17 cellular contexts compared by ENCODE assay signal in the genomic region with DNA sequence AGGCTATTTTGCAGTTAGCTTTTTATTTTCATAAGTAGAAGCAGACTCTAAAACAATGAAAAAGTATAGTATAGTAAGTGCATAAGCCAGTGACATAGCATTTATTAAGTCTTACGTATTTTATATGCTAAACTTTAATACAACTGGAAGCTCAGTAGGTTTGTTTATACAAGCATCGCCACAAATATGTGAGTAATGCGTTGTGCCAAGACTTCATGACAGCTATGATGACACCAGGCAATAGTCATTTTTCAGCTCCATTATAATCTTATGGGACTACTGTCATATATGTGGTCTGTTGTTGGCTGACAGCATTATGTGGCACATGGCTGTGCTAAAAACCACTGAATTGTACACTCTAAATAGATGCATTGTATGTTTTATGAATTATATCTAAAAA. TPM values are rescaled to one million over a fixed set of nuclear protein-coding genes. Genes with fewer than 3 reads are reported as not detected.
DNase-seq lines count a peak whose midpoint lies in the region; ATAC-seq and TF ChIP-seq lines count a peak whose summit lies in the region.
"Had no signal": no experiment of that assay in that cellular context is flagged by ENCODE, and none has a peak within 500 bp of the region (broad histone marks: within the 10 kb centered on the region; RNA-seq: fewer than 3 reads in every experiment).

No MANE protein-coding gene starts in this region.

- no peak overlapping the region for H2BK15ac ChIP-seq in IMR-90 (ENCODE audit: low read depth, low read length)

- WGBS in IMR-90 (ENCODE audit: extremely low coverage in 2 of 2, insufficient read length in 1 of 2), 2 experiments = 10% methylated on average over 2 of the region's 3 CpGs; no CpG with 5 or more reads in 1 of the 2 experiments

- peak overlapping the region; percentile 54; the same call in 1 of the 2 replicates for H3K14ac ChIP-seq in IMR-90 (replicated peaks; ENCODE audit: low read depth, low read length)

- CTCF ChIA-PET in BJ (lab: Yijun Ruan, JAX) (no interaction called here), IMR-90 (lab: Yijun Ruan, JAX) (interaction anchor here (1.3 to 1.7 kb wide), 2 partner anchors 12 to 503 kb away, joined by 4 to 9 read pairs; no protein-coding TSS in a partner anchor)

- ATAC-seq in IMR-90 (ENCODE audit: low read depth) (peak; percentile 70), HG02840 (IDR thresholded peaks at IDR 0.05; ENCODE audit: low FRiP score, unreplicated experiment) (no peak), HG03520 (IDR thresholded peaks at IDR 0.05; ENCODE audit: unreplicated experiment) (no peak)
- ATAC-seq: left lung had no signal

- no peak for TF ChIP-seq POLR2A in IMR-90 (IDR thresholded peaks at IDR 0.05; ENCODE audit: low read depth, low read length)

- no peak overlapping the region for H3K4me2 ChIP-seq in IMR-90 (ENCODE audit: low read depth, low read length)

- H4K20me1 ChIP-seq in IMR-90 (ENCODE audit: insufficient read depth, low read length) = no peaks in the 10 kb centered on the region

- H3K27me3 ChIP-seq in BJ (ENCODE audit: control insufficient read depth, insufficient read depth, low read length) (0 out of 2 replicates have a peak, but pooled peaks cover 1% of the 10 kb centered on the region), IMR-90 (ENCODE audit: control insufficient read depth, insufficient read depth, low read length) (peaks cover 1% of the 10 kb centered on the region)
- H3K27me3 ChIP-seq: esophagus squamous epithelium, left lung, vagina had no signal

- peaks cover 2% of the 10 kb centered on the region; the same call in 1 of the 2 replicates for H3K9me3 ChIP-seq in IMR-90 (ENCODE audit: control insufficient read depth, insufficient read depth, low read length)

- intact Hi-C loops in IMR-90 (cut with micrococcal nuclease) = no loop called here

- H2BK5ac ChIP-seq in IMR-90 (ENCODE audit: low read depth, low read length, poor library complexity, severe bottlenecking) = no peak overlapping the region

- dilution Hi-C loops in IMR-90 (cut with HindIII; ENCODE audit: low sequenced_read_pairs, unreplicated experiment) = no loop called here

- no peak overlapping the region for H3K18ac ChIP-seq in IMR-90 (ENCODE audit: low read depth, low read length)

- no peak overlapping the region for H2AFZ ChIP-seq in IMR-90 (replicated peaks; ENCODE audit: low read length, poor library complexity)

- no peak overlapping the region for H2BK20ac ChIP-seq in IMR-90 (ENCODE audit: low read depth, low read length)

- no TSS peak for BruUV-seq in IMR-90 (replicated peaks; lab: Mats Ljungman, UMichigan)

- in situ Hi-C loops in IMR-90 (cut with MboI; ENCODE audit: low sequenced_read_pairs) (loop anchor here (25.0 kb wide), 1 partner anchor 1355 kb away; no protein-coding TSS in a partner anchor), astrocyte of the spinal cord (cut with HindIII; ENCODE audit: low sequenced_read_pairs) (no loop called here)

- H3K4me3 ChIP-seq in BJ (ENCODE audit: low read depth, low read length) = no peak overlapping the region
- H3K4me3 ChIP-seq in IMR-90 (ENCODE audit: insufficient read depth, low read depth, low read length) = no peak overlapping the region
- no peak overlapping the region for H3K4me3 ChIP-seq in astrocyte of the spinal cord (ENCODE audit: low read depth, low read length)
- H3K4me3 ChIP-seq: esophagus squamous epithelium, left lung, vagina had no signal

- no peak overlapping the region for H3K4ac ChIP-seq in IMR-90 (ENCODE audit: low read depth, low read length)

- no peak overlapping the region for H4K8ac ChIP-seq in IMR-90 (ENCODE audit: low read depth in 2 of 2, low read length in 2 of 2)

- POLR2A ChIA-PET in BJ (lab: Charles Lee) = no interaction called here
- POLR2A ChIA-PET in IMR-90 (lab: Charles Lee; ENCODE audit: unreplicated experiment) = no interaction called here

- H3K9ac ChIP-seq in IMR-90 (ENCODE audit: low read depth, low read length) = no peak overlapping the region

- no peak overlapping the region for H2BK120ac ChIP-seq in IMR-90 (ENCODE audit: low read depth, low read length)

- H3K79me1 ChIP-seq in IMR-90 (ENCODE audit: low read depth in 1 of 2, low read length in 2 of 2) = no peaks in the 10 kb centered on the region

- H3K27ac ChIP-seq in IMR-90 (ENCODE audit: insufficient read depth, low read length) = no peak overlapping the region
- H3K27ac ChIP-seq: esophagus squamous epithelium, left lung, vagina had no signal

- H2AK5ac ChIP-seq in IMR-90 (ENCODE audit: low read depth, low read length) = no peak overlapping the region

- no peak overlapping the region for H2AK9ac ChIP-seq in IMR-90 (replicated peaks; ENCODE audit: low read depth, low read length, poor library complexity)

- no peaks in the 10 kb centered on the region for H3K36me3 ChIP-seq in BJ (ENCODE audit: control insufficient read depth, insufficient read depth, low read length)
- H3K36me3 ChIP-seq in IMR-90 (ENCODE audit: control insufficient read depth, insufficient read depth, low read length) = no peaks in the 10 kb centered on the region
- H3K36me3 ChIP-seq: esophagus squamous epithelium, left lung, vagina had no signal

- H3K9me1 ChIP-seq in IMR-90 (ENCODE audit: insufficient read depth, low read length) = no peaks in the 10 kb centered on the region

- no peak overlapping the region for H3K23ac ChIP-seq in IMR-90 (ENCODE audit: low read depth, low read length)

- DNase-seq in BJ (ENCODE audit: low read depth) (peak; percentile 13), IMR-90 (peak; percentile 77), astrocyte of the spinal cord (ENCODE audit: low read depth, low spot score) (peak; percentile 44), glomerular visceral epithelial cell (ENCODE audit: extremely low spot score) (peak; percentile 37), cerebellar nuclear complex (lab: John Stamatoyannopoulos, UW) (no peak), NCI-H1105 (lab: John Stamatoyannopoulos, UW) (no peak)
- DNase-seq: activated effector memory CD4-positive, alpha-beta T cell treated with Interleukin-2 at 50 U/mL for 16 hours; amygdala; cortex of kidney; esophagus squamous epithelium; left lung; MM.1S; NCI-H1930; NCI-H748 treated with DMSO at 0.1 percent for 48 hours had no signal

- no peak for TF ChIP-seq RAD21 in IMR-90 (IDR thresholded peaks at IDR 0.05; ENCODE audit: low read length)

- no peak overlapping the region for H4K5ac ChIP-seq in IMR-90 (ENCODE audit: low read depth, low read length)

- H3K4me1 ChIP-seq in IMR-90 (ENCODE audit: control insufficient read depth, insufficient read depth, low read length) = no peaks in the 10 kb centered on the region
- H3K4me1 ChIP-seq: esophagus squamous epithelium, left lung, vagina had no signal

- TF ChIP-seq CTCF in BJ (IDR thresholded peaks at IDR 0.05; ENCODE audit: insufficient read depth, low read depth, low read length) = no peak
- TF ChIP-seq CTCF in IMR-90 (conservative IDR thresholded peaks at IDR 0.05; ENCODE audit: low read depth, low read length) = no peak
- TF ChIP-seq CTCF in astrocyte of the spinal cord (IDR thresholded peaks at IDR 0.05; ENCODE audit: low read depth, low read length) = no peak

- no peak overlapping the region for H4K91ac ChIP-seq in IMR-90 (ENCODE audit: insufficient read depth, low read depth, low read length)

- no peak overlapping the region for H3K56ac ChIP-seq in IMR-90 (ENCODE audit: extremely low read depth, insufficient read depth, low read length)

TF ChIP-seq in IMR-90, 13 proteins besides CTCF, POLR2A, EP300 and RAD21:
- no peak for TF ChIP-seq MAFK (IDR thresholded peaks at IDR 0.05; ENCODE audit: low read depth, low read length)
- no peak for TF ChIP-seq RCOR1 (IDR thresholded peaks at IDR 0.05; ENCODE audit: insufficient replicate concordance, low read length)
- TF ChIP-seq FOS (IDR thresholded peaks at IDR 0.05; ENCODE audit: low read depth, low read length) = no peak
- TF ChIP-seq, protein P1, sequence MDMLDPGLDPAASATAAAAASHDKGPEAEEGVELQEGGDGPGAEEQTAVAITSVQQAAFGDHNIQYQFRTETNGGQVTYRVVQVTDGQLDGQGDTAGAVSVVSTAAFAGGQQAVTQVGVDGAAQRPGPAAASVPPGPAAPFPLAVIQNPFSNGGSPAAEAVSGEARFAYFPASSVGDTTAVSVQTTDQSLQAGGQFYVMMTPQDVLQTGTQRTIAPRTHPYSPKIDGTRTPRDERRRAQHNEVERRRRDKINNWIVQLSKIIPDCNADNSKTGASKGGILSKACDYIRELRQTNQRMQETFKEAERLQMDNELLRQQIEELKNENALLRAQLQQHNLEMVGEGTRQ (IDR thresholded peaks at IDR 0.05; ENCODE audit: low read depth, low read length) = no peak
- TF ChIP-seq BHLHE40 (IDR thresholded peaks at IDR 0.05; ENCODE audit: low read depth, low read length) = no peak
- no peak for TF ChIP-seq MAZ (IDR thresholded peaks at IDR 0.05; ENCODE audit: borderline replicate concordance, low read depth, low read length)
- no peak for TF ChIP-seq CEBPB (IDR thresholded peaks at IDR 0.05; ENCODE audit: low read depth, low read length)
- no peak for TF ChIP-seq MXI1 (IDR thresholded peaks at IDR 0.05; ENCODE audit: borderline replicate concordance, low read depth, low read length)
- TF ChIP-seq SMC3 (IDR thresholded peaks at IDR 0.05; ENCODE audit: low read depth, low read length) = no peak
- no peak for TF ChIP-seq NFE2L2 (IDR thresholded peaks at IDR 0.05; ENCODE audit: low read depth, low read length)
- TF ChIP-seq CHD1 (IDR thresholded peaks at IDR 0.05; ENCODE audit: low read depth, low read length) = no peak
- TF ChIP-seq, protein P2, sequence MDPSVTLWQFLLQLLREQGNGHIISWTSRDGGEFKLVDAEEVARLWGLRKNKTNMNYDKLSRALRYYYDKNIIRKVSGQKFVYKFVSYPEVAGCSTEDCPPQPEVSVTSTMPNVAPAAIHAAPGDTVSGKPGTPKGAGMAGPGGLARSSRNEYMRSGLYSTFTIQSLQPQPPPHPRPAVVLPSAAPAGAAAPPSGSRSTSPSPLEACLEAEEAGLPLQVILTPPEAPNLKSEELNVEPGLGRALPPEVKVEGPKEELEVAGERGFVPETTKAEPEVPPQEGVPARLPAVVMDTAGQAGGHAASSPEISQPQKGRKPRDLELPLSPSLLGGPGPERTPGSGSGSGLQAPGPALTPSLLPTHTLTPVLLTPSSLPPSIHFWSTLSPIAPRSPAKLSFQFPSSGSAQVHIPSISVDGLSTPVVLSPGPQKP (IDR thresholded peaks at IDR 0.05; ENCODE audit: borderline replicate concordance, low read depth, low read length) = no peak

RNA-seq across cellular contexts. Expression of a gene that starts 40.3 kb away (rescaled TPM):
- polyA plus RNA-seq in BJ (2011; rRNA removed) (472 and 596 TPM in 2 replicates), IMR-90 (2012; rRNA removed) (213 and 313 TPM in 2 replicates)
- 293 and 317 TPM in 2 replicates for polyA minus RNA-seq in BJ (2011; rRNA and poly(A)+ RNA removed)
- 881 and 1,389 TPM in 2 replicates for total RNA-seq in IMR-90 (2012; rRNA removed)
- 33.9 and 129 TPM in 2 replicates for polyA plus RNA-seq in IMR-90 (2012; cell fraction: cytosol; rRNA removed)
- 118 and 947 TPM in 2 replicates for polyA plus RNA-seq in IMR-90 (2012; cell fraction: nucleus; rRNA removed; ENCODE audit: low replicate concordance)

Comparison
In these comparisons a context has a peak if more than half of its experiments do, and no peak if none do; other contexts are left out.
1. DNase-seq: peak in BJ (single experiment), IMR-90 (single experiment), astrocyte of the spinal cord (single experiment) and glomerular visceral epithelial cell (single experiment); none in cerebellar nuclear complex (0 of 2) and NCI-H1105 (single experiment).